In the genomic region with DNA sequence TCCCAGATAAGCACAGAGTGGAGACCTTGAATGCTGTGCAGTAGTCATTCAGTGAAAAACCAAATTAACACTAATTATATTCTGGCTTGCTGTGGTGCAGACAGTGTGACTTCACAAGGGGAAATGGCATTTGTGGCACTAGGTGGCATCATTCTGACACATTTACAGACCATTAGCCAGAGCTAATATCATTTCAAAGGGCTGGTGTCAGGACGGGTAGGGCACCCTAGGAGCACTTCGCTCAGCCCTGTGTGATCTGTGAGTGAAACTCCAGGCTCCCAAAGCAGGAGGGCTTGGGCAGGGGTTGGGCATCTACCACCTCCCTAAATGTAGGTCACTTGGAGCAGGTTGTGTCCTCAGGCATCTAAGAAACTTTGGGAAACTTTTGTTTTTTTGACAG, we compare ENCODE assay signal across 16 cellular contexts.
A peak's percentile ranks its signal among the peaks of the same experiment; 100 is the strongest.
DNase-seq lines count a peak whose midpoint lies in the region; ATAC-seq and TF ChIP-seq lines count a peak whose summit lies in the region.
"Had no signal": no experiment of that assay in that cellular context is flagged by ENCODE, and none has a peak within 500 bp of the region (broad histone marks: within the 10 kb centered on the region; RNA-seq: fewer than 3 reads in every experiment).

No MANE protein-coding gene starts in this region.

- ATAC-seq in GM21786 (IDR thresholded peaks at IDR 0.05; ENCODE audit: unreplicated experiment) = peak; percentile 59
- peak; percentile 51 for ATAC-seq in PC-3
- ATAC-seq in HG02852 (IDR thresholded peaks at IDR 0.05; ENCODE audit: unreplicated experiment) = no peak

- POLR2A ChIA-PET in PC-3 (lab: Charles Lee; ENCODE audit: unreplicated experiment) = no interaction called here

- H3K56ac ChIP-seq in mesendoderm (ENCODE audit: low read length) = no peak overlapping the region

- WGBS in mesendoderm (ENCODE audit: extremely low coverage, insufficient coverage, low lambda C conversion rate) = no CpG with 5 or more reads among the region's 2 CpGs

- H2BK15ac ChIP-seq in mesendoderm (replicated peaks; ENCODE audit: low read depth) = no peak overlapping the region

- H4K20me1 ChIP-seq in PC-3 (ENCODE audit: low read length) = no peaks in the 10 kb centered on the region

- H3K9me3 Mint-ChIP-seq in activated T-cell treated with anti-CD3 and anti-CD28 coated beads, Interleukin-2, amount 50 U/mL, for 24 hours = peaks cover 5% of the 10 kb centered on the region
- H3K9me3 Mint-ChIP-seq: activated CD4-positive, alpha-beta memory T cell treated with anti-CD3 and anti-CD28 coated beads for 36 hours; nephron had no signal

- H3K4me1 Mint-ChIP-seq in activated T-cell treated with anti-CD3 and anti-CD28 coated beads, Interleukin-2, amount 50 U/mL, for 24 hours (ENCODE audit: low read depth) = no peaks in the 10 kb centered on the region
- H3K4me1 Mint-ChIP-seq: brain, nephron had no signal

- H3K4me3 Mint-ChIP-seq in activated T-cell treated with anti-CD3 and anti-CD28 coated beads, Interleukin-2, amount 50 U/mL, for 24 hours = no peak overlapping the region
- H3K4me3 Mint-ChIP-seq: activated CD4-positive, alpha-beta memory T cell treated with anti-CD3 and anti-CD28 coated beads for 36 hours; brain; nephron had no signal

- H3K9me3 ChIP-seq in PC-3 (ENCODE audit: low read length) = no peaks in the 10 kb centered on the region
- H3K9me3 ChIP-seq: HAP-1, thoracic aorta had no signal

- no TSS peak for BruUV-seq in PC-3 (replicated peaks; lab: Mats Ljungman, UMichigan)

- H3K4me2 ChIP-seq in PC-3 (ENCODE audit: low read length) = no peak overlapping the region
- no peak overlapping the region for H3K4me2 ChIP-seq in mesendoderm (ENCODE audit: low read length)

- no peak overlapping the region for H3K9ac ChIP-seq in PC-3 (ENCODE audit: low read length)
- H3K9ac ChIP-seq in mesendoderm (ENCODE audit: low read length) = no peak overlapping the region

- no peak overlapping the region for H3K27ac ChIP-seq in PC-3 (ENCODE audit: low read length)
- H3K27ac ChIP-seq in mesendoderm (ENCODE audit: low read depth, low read length) = no peak overlapping the region
- H3K27ac ChIP-seq: thoracic aorta had no signal

- no peak overlapping the region for H3K4me3 ChIP-seq in PC-3 (ENCODE audit: low read length)
- no peak overlapping the region for H3K4me3 ChIP-seq in mesendoderm (ENCODE audit: low read length)
- H3K4me3 ChIP-seq: HAP-1, thoracic aorta had no signal

- no peak overlapping the region for H3K23ac ChIP-seq in mesendoderm (ENCODE audit: low read length)

- DNase-seq in DMS53 (lab: John Stamatoyannopoulos, UW) = peak; percentile 51
- DNase-seq in DMS53 treated with DMSO at 0.1 percent for 48 hours (lab: John Stamatoyannopoulos, UW; ENCODE audit: unreplicated experiment) = no peak
- DNase-seq in PC-3 = no peak
- peak; percentile 56 for DNase-seq in mesendoderm
- no peak for DNase-seq in NCI-H2107 treated with DMSO at 0.1 percent for 48 hours (lab: John Stamatoyannopoulos, UW; ENCODE audit: unreplicated experiment)
- no peak for DNase-seq in activated T-cell treated with anti-CD3 and anti-CD28 coated beads, Interleukin-2, amount 50 U/mL, for 24 hours
- DNase-seq: 8988T; activated CD4-positive, alpha-beta memory T cell treated with anti-CD3 and anti-CD28 coated beads for 36 hours; activated gamma-delta T cell treated with Interleukin-2 at 50 U/mL for 16 hours; NCI-H187 treated with DMSO at 0.1 percent for 48 hours had no signal

- no peak overlapping the region for H3K27ac Mint-ChIP-seq in activated T-cell treated with anti-CD3 and anti-CD28 coated beads, Interleukin-2, amount 50 U/mL, for 24 hours
- H3K27ac Mint-ChIP-seq: activated CD4-positive, alpha-beta memory T cell treated with anti-CD3 and anti-CD28 coated beads for 36 hours; brain; nephron had no signal

- no peaks in the 10 kb centered on the region for H3K36me3 Mint-ChIP-seq in activated T-cell treated with anti-CD3 and anti-CD28 coated beads, Interleukin-2, amount 50 U/mL, for 24 hours (ENCODE audit: low read depth)
- H3K36me3 Mint-ChIP-seq: activated CD4-positive, alpha-beta memory T cell treated with anti-CD3 and anti-CD28 coated beads for 36 hours; brain had no signal

- CTCF ChIA-PET in PC-3 (lab: Charles Lee) = no interaction called here

- no peaks in the 10 kb centered on the region for H3K79me1 ChIP-seq in mesendoderm (ENCODE audit: low read length)

- H2BK5ac ChIP-seq in mesendoderm (ENCODE audit: low read length) = no peak overlapping the region

- intact Hi-C loops in PC-3 (cut with micrococcal nuclease) = loop anchor here (5.0 kb wide), 1 partner anchor 491 kb away; no protein-coding TSS in a partner anchor

- H3K9me2 ChIP-seq in PC-3 (replicated peaks; ENCODE audit: low read length) = no peaks in the 10 kb centered on the region

- H3K36me3 ChIP-seq in PC-3 (ENCODE audit: low read depth, low read length) (no peaks in the 10 kb centered on the region), mesendoderm (ENCODE audit: control insufficient read depth, insufficient read depth, low read length) (no peaks in the 10 kb centered on the region)
- H3K36me3 ChIP-seq: HAP-1, thoracic aorta had no signal

- H3K4ac ChIP-seq in mesendoderm (ENCODE audit: low read depth, low read length) = no peak overlapping the region

- H3K27me3 Mint-ChIP-seq in activated T-cell treated with anti-CD3 and anti-CD28 coated beads, Interleukin-2, amount 50 U/mL, for 24 hours = no peaks in the 10 kb centered on the region
- H3K27me3 Mint-ChIP-seq: activated CD4-positive, alpha-beta memory T cell treated with anti-CD3 and anti-CD28 coated beads for 36 hours had no signal

- H2AK5ac ChIP-seq in mesendoderm (ENCODE audit: low read length) = no peak overlapping the region

- H4K5ac ChIP-seq in mesendoderm (ENCODE audit: low read length) = no peak overlapping the region

- H4K8ac ChIP-seq in mesendoderm (ENCODE audit: low read depth, low read length) = no peak overlapping the region

- no peak overlapping the region for H3K18ac ChIP-seq in mesendoderm (ENCODE audit: low read length)

- no peak overlapping the region for H2AFZ ChIP-seq in PC-3 (ENCODE audit: low read length)

- no peaks in the 10 kb centered on the region for H3K79me2 ChIP-seq in PC-3 (ENCODE audit: low read length)
- no peaks in the 10 kb centered on the region for H3K79me2 ChIP-seq in mesendoderm (ENCODE audit: control insufficient read depth, insufficient read depth, low read length)

- no peak overlapping the region for H2BK120ac ChIP-seq in mesendoderm (ENCODE audit: low read depth, low read length)

- H3K4me1 ChIP-seq in PC-3 (ENCODE audit: insufficient read depth, low read length) = peaks cover 5% of the 10 kb centered on the region; the same call in 1 of the 2 replicates
- peaks cover 2% of the 10 kb centered on the region for H3K4me1 ChIP-seq in mesendoderm (ENCODE audit: control insufficient read depth, low read depth, low read length)
- H3K4me1 ChIP-seq: HAP-1 had no signal

- no peaks in the 10 kb centered on the region for H3F3A ChIP-seq in PC-3 (ENCODE audit: low read length, unreplicated experiment)

- peaks cover 4% of the 10 kb centered on the region; the same call in 1 of the 2 replicates for H3K27me3 ChIP-seq in PC-3 (ENCODE audit: low read length)
- no peaks in the 10 kb centered on the region for H3K27me3 ChIP-seq in mesendoderm (ENCODE audit: insufficient read depth, low read length, poor library complexity)

- peak; percentile 44 for TF ChIP-seq CTCF in PC-3 (conservative IDR thresholded peaks at IDR 0.05; ENCODE audit: low read depth, low read length)

Comparison
In these comparisons a context has a peak if more than half of its experiments do, and no peak if none do; other contexts are left out.
1. DNase-seq: peak in DMS53 (single experiment) and mesendoderm (single experiment); none in DMS53 treated with DMSO at 0.1 percent for 48 hours (single experiment), PC-3 (single experiment), NCI-H2107 treated with DMSO at 0.1 percent for 48 hours (single experiment) and activated T-cell treated with anti-CD3 and anti-CD28 coated beads, Interleukin-2, amount 50 U/mL, for 24 hours (single experiment).